Comparison of ENCODE assay signal across 9 cellular contexts in genomic region chr2:168889635-168890005, GRCh38. TPM values are rescaled to one million over a fixed set of nuclear protein-coding genes. Genes with fewer than 3 reads are reported as not detected.
DNase-seq lines count a peak whose midpoint lies in the region; ATAC-seq, FAIRE-seq and TF ChIP-seq lines count a peak whose summit lies in the region.
"Had no signal": no experiment of that assay in that cellular context is flagged by ENCODE, and none has a peak within 500 bp of the region (broad histone marks: within the 10 kb centered on the region; RNA-seq: fewer than 3 reads in every experiment).

No MANE protein-coding gene starts in this region.

- CTCF ChIA-PET in mammary epithelial cell (lab: Charles Lee; ENCODE audit: low non-redundant PET) = no interaction called here

- H3K9ac ChIP-seq in ES-I3 (ENCODE audit: low read depth, low read length) (peak overlapping the region; percentile 86), mammary epithelial cell (ENCODE audit: insufficient read depth, low read length) (peak overlapping the region; percentile 85)

- no peaks in the 10 kb centered on the region for H3K9me3 ChIP-seq in ES-I3 (ENCODE audit: control insufficient read depth, insufficient read depth, low read length)
- no peaks in the 10 kb centered on the region for H3K9me3 ChIP-seq in mammary epithelial cell (replicated peaks; ENCODE audit: insufficient read depth, low read length)
- no peaks in the 10 kb centered on the region for H3K9me3 ChIP-seq in adrenal gland (replicated peaks in 1 of 3)

- no peak for DNase-seq in HL-60 (ENCODE audit: low read depth in 1 of 2, low spot score in 1 of 2)
- DNase-seq in mammary epithelial cell = no peak
- no peak for DNase-seq in nephron progenitor cell
- DNase-seq in adrenal gland = no peak
- DNase-seq in NCI-H1048 (lab: John Stamatoyannopoulos, UW) = no peak
- no peak for DNase-seq in HTR-8/SVneo (ENCODE audit: insufficient read length, low spot score)

- no peaks in the 10 kb centered on the region for H3K27me3 ChIP-seq in HL-60 (ENCODE audit: insufficient read depth, poor library complexity, severe bottlenecking)
- no peaks in the 10 kb centered on the region for H3K27me3 ChIP-seq in mammary epithelial cell (ENCODE audit: insufficient read depth, low read length)
- H3K27me3 ChIP-seq in adrenal gland = no peaks in the 10 kb centered on the region

- H4K20me1 ChIP-seq in mammary epithelial cell (ENCODE audit: insufficient read depth, low read length) = no peaks in the 10 kb centered on the region

- peaks cover 18% of the 10 kb centered on the region for H3K27me3 Mint-ChIP-seq in nephron progenitor cell (ENCODE audit: low read depth, poor library complexity)

- intact Hi-C loops in mammary epithelial cell (cut with micrococcal nuclease) (no loop called here), adrenal gland (cut with DNase I) (no loop called here)

- H3K9me3 Mint-ChIP-seq in nephron progenitor cell = no peaks in the 10 kb centered on the region

- H3K4me3 Mint-ChIP-seq in nephron progenitor cell = peak overlapping the region; percentile 97

- WGBS in mammary epithelial cell (ENCODE audit: low coverage, missing lambda C conversion rate) = 24% methylated on average over 3 of the region's 3 CpGs
- 37 to 52% (median 41%) methylated on average over 3 of the region's 3 CpGs for WGBS in adrenal gland, 4 donors

- H3K4me1 ChIP-seq in ES-I3 (ENCODE audit: insufficient read depth, low read length) (no peaks in the 10 kb centered on the region; the same call in 1 of the 2 replicates), mammary epithelial cell (ENCODE audit: insufficient read depth, low read length) (peaks cover 9% of the 10 kb centered on the region), adrenal gland (replicated peaks in 1 of 2) (peaks cover 0 to 6% of the 10 kb centered on the region in 2 donors)

- TF ChIP-seq POLR2A in adrenal gland (IDR thresholded peaks at IDR 0.05) = no peak

- TSS peak; percentile 40 for BruUV-seq in mammary epithelial cell (replicated peaks; lab: Mats Ljungman, UMichigan)

- H3K4me2 ChIP-seq in mammary epithelial cell (ENCODE audit: insufficient read depth, low read depth, low read length) = peak overlapping the region; percentile 93

- TF ChIP-seq CTCF in HL-60 (IDR thresholded peaks at IDR 0.05; ENCODE audit: insufficient read depth, low read length) = no peak
- TF ChIP-seq CTCF in mammary epithelial cell (conservative IDR thresholded peaks at IDR 0.05 in 1 of 2, IDR thresholded peaks at IDR 0.05 in 1 of 2; ENCODE audit: extremely low read depth in 1 of 2, insufficient read depth in 1 of 2, low read depth in 1 of 2, low read length in 2 of 2) = no peak
- no peak for TF ChIP-seq CTCF in nephron progenitor cell (IDR thresholded peaks at IDR 0.05)
- TF ChIP-seq CTCF in adrenal gland (IDR thresholded peaks at IDR 0.05) = no peak

- H3K4me1 Mint-ChIP-seq in nephron progenitor cell = peaks cover 19% of the 10 kb centered on the region

- dilution Hi-C loops in mammary epithelial cell (cut with HindIII; ENCODE audit: low sequenced_read_pairs) = no loop called here

- in situ Hi-C loops in mammary epithelial cell (cut with MboI; ENCODE audit: low sequenced_read_pairs in 2 of 2) = no loop called here

- peak overlapping the region; percentile 95 for H2AFZ ChIP-seq in mammary epithelial cell (ENCODE audit: low read depth, low read length)

- H3K79me2 ChIP-seq in mammary epithelial cell (ENCODE audit: insufficient read depth, low read length) = peaks cover 16% of the 10 kb centered on the region

- FAIRE-seq in HTR-8/SVneo (lab: Jason Lieb, UNC) = no peak

- no peak overlapping the region for H3K27ac Mint-ChIP-seq in nephron progenitor cell

- peak overlapping the region; percentile 89 for H3K4me3 ChIP-seq in HL-60 (replicated peaks; ENCODE audit: insufficient read depth, low read length)
- peak overlapping the region; percentile 73 to 85 (median 81) for H3K4me3 ChIP-seq in mammary epithelial cell (replicated peaks in 1 of 3; ENCODE audit: insufficient read depth in 1 of 3, low read depth in 2 of 3, low read length in 3 of 3)
- H3K4me3 ChIP-seq in adrenal gland = peak overlapping the region in 1 of 4 donors; percentile 44

- peaks cover 30% of the 10 kb centered on the region for H3K36me3 Mint-ChIP-seq in nephron progenitor cell (ENCODE audit: low read depth)

- H3K27ac ChIP-seq in HL-60 (replicated peaks) = peak overlapping the region; percentile 80
- H3K27ac ChIP-seq in mammary epithelial cell (ENCODE audit: insufficient read depth, low read depth, low read length) = peak overlapping the region; percentile 54
- no peak overlapping the region for H3K27ac ChIP-seq in adrenal gland

- no peaks in the 10 kb centered on the region; the same call in 1 of the 2 replicates for H3K36me3 ChIP-seq in ES-I3 (ENCODE audit: insufficient read depth, low read length)
- no peaks in the 10 kb centered on the region for H3K36me3 ChIP-seq in mammary epithelial cell (ENCODE audit: insufficient read depth, low read length)
- no peaks in the 10 kb centered on the region for H3K36me3 ChIP-seq in adrenal gland (replicated peaks in 1 of 2)

- ATAC-seq in HG02571 (IDR thresholded peaks at IDR 0.05; ENCODE audit: unreplicated experiment) = no peak

RNA-seq across cellular contexts. Expression of gene SPC25, which starts 0.6 kb away (rescaled TPM):
- total RNA-seq in mammary epithelial cell (10 to 100 TPM in 1 of 2 donors, under 1 TPM in 1; 0.33 to 13.2 TPM), adrenal gland (1 to 10 TPM in 3 of 8 donors, under 1 TPM in 3, not detected in 2; 0.38 to 2.7 (median 1.3) TPM)
- polyA plus RNA-seq in mammary epithelial cell (9.3 TPM), adrenal gland (1 to 10 TPM in 1 of 3 donors, under 1 TPM in 2; 0.71 to 1.9 (median 0.97) TPM)
- 2.8 TPM for polyA minus RNA-seq in mammary epithelial cell

RNA-seq across cellular contexts. Expression of gene G6PC2, which starts 11.5 kb away (rescaled TPM):
- total RNA-seq in mammary epithelial cell (not detected), adrenal gland (not detected)
- polyA plus RNA-seq in mammary epithelial cell (not detected), adrenal gland (under 1 TPM in 1 of 3 donors, not detected in 2; 0.17 TPM)
- not detected for polyA minus RNA-seq in mammary epithelial cell
- total RNA-seq: LHCN-M2 had no signal

Comparison
In these comparisons a context has a peak if more than half of its experiments do, and no peak if none do; other contexts are left out.
1. H3K27ac ChIP-seq: peak in HL-60 (single experiment) and mammary epithelial cell (single experiment); none in adrenal gland (0 of 5).